ENCODE assay signal across 24 cellular contexts in the genomic region with DNA sequence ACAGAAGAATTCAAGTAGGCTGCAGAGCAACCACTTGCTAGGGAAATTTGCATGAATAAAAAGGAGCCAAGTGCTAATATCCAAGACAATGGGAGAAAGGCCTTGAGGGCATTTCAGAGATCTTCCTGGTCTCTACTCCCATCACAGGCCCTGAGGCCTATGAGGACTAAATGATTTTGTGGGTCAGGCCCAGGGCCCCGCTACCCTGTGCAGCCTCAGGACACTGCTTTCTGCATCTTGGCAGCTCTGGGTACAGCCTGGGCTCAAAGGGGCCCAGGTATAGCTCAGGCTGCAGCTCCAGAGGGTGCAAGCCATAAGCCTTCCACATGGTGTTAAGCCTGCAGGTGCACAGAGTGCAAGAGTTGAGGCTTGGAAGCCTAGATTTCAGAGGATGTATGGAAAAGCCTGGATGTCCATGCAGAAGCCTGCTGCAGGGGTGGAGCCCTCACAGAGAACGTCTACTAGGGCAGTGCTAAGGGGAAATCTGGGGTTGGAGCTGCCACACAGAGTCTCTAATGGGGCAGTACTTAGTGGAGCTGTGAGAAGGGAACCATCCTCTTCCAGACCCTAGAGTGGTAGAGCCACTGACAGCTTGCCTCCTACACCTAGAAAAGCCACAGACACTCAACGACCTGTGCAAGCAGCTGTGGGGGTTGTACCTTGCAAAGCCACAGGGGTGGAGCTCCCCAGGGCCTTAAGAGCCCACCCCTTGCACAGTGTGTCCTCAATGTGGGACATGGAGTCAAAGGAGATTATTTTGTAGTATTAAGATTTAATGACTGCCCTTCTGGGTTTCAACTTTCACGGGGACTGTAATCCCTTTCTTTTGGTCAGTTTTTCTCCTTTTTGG. TPM values are rescaled to one million over a fixed set of nuclear protein-coding genes. Genes with fewer than 3 reads are reported as not detected.
"Had no signal": no experiment of that assay in that cellular context is flagged by ENCODE, and none has a peak within 500 bp of the region (broad histone marks: within the 10 kb centered on the region; RNA-seq: fewer than 3 reads in every experiment).

No MANE protein-coding gene starts in this region.

- H3K9ac ChIP-seq: SK-N-SH had no signal

- H3K27me3 ChIP-seq: SJCRH30 had no signal

- H3K27ac ChIP-seq: SJCRH30, VCaP had no signal

- DNase-seq: activated CD4-positive, alpha-beta memory T cell treated with anti-CD3 and anti-CD28 coated beads for 36 hours; activated CD4-positive, alpha-beta T cell treated with anti-CD3 and anti-CD28 coated beads, Interleukin-2, amount 10 ng/mL, durations not matched to agents 7 days and 5 days; activated CD4-positive, CD25-positive, alpha-beta regulatory T cell; activated CD8-positive, alpha-beta memory T cell treated with anti-CD3 and anti-CD28 coated beads for 24 hours; activated naive CD4-positive, alpha-beta T cell treated with anti-CD3 and anti-CD28 coated beads for 36 hours; activated naive CD8-positive, alpha-beta T cell treated with anti-CD3 and anti-CD28 coated beads for 36 hours; anterior cingulate cortex; caudate nucleus; Karpas-422; MM.1S; NCI-H1105; NCI-H1436; NCI-H1694 treated with DMSO at 0.1 percent for 48 hours; NCI-H2081; NCI-H446; NCI-H524; Right ventricle myocardium superior; SJCRH30; SK-N-SH; T-helper 1 cell had no signal

- H3K4me3 ChIP-seq: SJCRH30 had no signal

- H3K36me3 ChIP-seq: SJCRH30 had no signal

- H3K4me1 ChIP-seq: SJCRH30 had no signal

- H3K9me3 ChIP-seq: SK-N-SH had no signal

RNA-seq across cellular contexts. Expression of a gene that starts 13.7 kb away (rescaled TPM):
- total RNA-seq: activated CD4-positive, alpha-beta memory T cell treated with anti-CD3 and anti-CD28 coated beads for 36 hours; activated CD4-positive, alpha-beta T cell treated with anti-CD3 and anti-CD28 coated beads, Interleukin-2, amount 10 ng/mL, durations not matched to agents 7 days and 5 days; activated naive CD4-positive, alpha-beta T cell treated with anti-CD3 and anti-CD28 coated beads for 36 hours; activated naive CD8-positive, alpha-beta T cell treated with anti-CD3 and anti-CD28 coated beads for 36 hours; Right ventricle myocardium superior; RPMI7951; SJCRH30; T-helper 2 cell treated with Interferon-gamma antibody and Interleukin-4, amounts not matched to agents 100 ng/mL and 5 ng/mL, for 36 hours had no signal
- polyA plus RNA-seq: adipose tissue, SK-N-SH had no signal
